Comparison of ENCODE assay signal across 9 cellular contexts in genomic region chr5:154653764-154654483, GRCh38.
DNase-seq lines count a peak whose midpoint lies in the region; ATAC-seq, FAIRE-seq and TF ChIP-seq lines count a peak whose summit lies in the region.
"Had no signal": no experiment of that assay in that cellular context is flagged by ENCODE, and none has a peak within 500 bp of the region (broad histone marks: within the 10 kb centered on the region; RNA-seq: fewer than 3 reads in every experiment).

No MANE protein-coding gene starts in this region.

- H3K27ac Mint-ChIP-seq in chondrocyte (ENCODE audit: unreplicated experiment) = no peak overlapping the region

- no peak for FAIRE-seq in HepG2 (lab: Jason Lieb, UNC)

- in situ Hi-C loops in HepG2 (cut with HindIII; ENCODE audit: extremely low pct_ligation_motif_present, low pct_unique_long_range_greater_than_20kb) = loop anchor here (10.0 kb wide), 1 partner anchor 101 kb away; the partner anchor contains the start of gene LARP1

- H3K9me2 ChIP-seq in Karpas-422 (replicated peaks; ENCODE audit: insufficient read depth, low read length) = no peaks in the 10 kb centered on the region

- TF ChIP-seq CTCF in chondrocyte (IDR thresholded peaks at IDR 0.05) = no peak
- TF ChIP-seq CTCF in HepG2 (CRISPR knock-in tag; IDR thresholded peaks at IDR 0.05) = no peak
- no peak for TF ChIP-seq CTCF in suprapubic skin (IDR thresholded peaks at IDR 0.05)

- no peak overlapping the region for H2AFZ ChIP-seq in HepG2 (ENCODE audit: low read length)
- H2AFZ ChIP-seq in Karpas-422 (ENCODE audit: low read length) = no peak overlapping the region

- no peaks in the 10 kb centered on the region for H3K36me3 ChIP-seq in HepG2 (replicated peaks in 1 of 2; ENCODE audit: control insufficient read depth in 1 of 2, insufficient read depth in 2 of 2, low read length in 2 of 2)
- H3K36me3 ChIP-seq in suprapubic skin = no peaks in the 10 kb centered on the region
- H3K36me3 ChIP-seq in Karpas-422 (ENCODE audit: insufficient read depth, low read length) = no peaks in the 10 kb centered on the region

- no peaks in the 10 kb centered on the region for H4K20me1 ChIP-seq in HepG2 (ENCODE audit: insufficient read depth, low read length)
- no peaks in the 10 kb centered on the region for H4K20me1 ChIP-seq in Karpas-422 (ENCODE audit: insufficient read depth, low read depth, low read length)

- H3K9me3 ChIP-seq in HepG2 (ENCODE audit: low read length) (no peaks in the 10 kb centered on the region), suprapubic skin (no peaks in the 10 kb centered on the region), Karpas-422 (ENCODE audit: low read length) (no peaks in the 10 kb centered on the region)

- CTCF ChIA-PET in HepG2 (lab: Yijun Ruan, JAX; ENCODE audit: low intra/inter-chr PET ratio, low total read pairs) = no interaction called here

- H3K4me3 Mint-ChIP-seq in chondrocyte (ENCODE audit: unreplicated experiment) = no peak overlapping the region

- H3K4me1 ChIP-seq in HepG2 (ENCODE audit: insufficient read depth, low read length) (peaks cover 36% of the 10 kb centered on the region), suprapubic skin (peaks cover 19% of the 10 kb centered on the region), Karpas-422 (ENCODE audit: low read length) (no peaks in the 10 kb centered on the region)

- ATAC-seq in HepG2 = peak; percentile 73

- no peaks in the 10 kb centered on the region for H3K27me3 Mint-ChIP-seq in chondrocyte (ENCODE audit: low read depth)

- no TSS peak for BruUV-seq in HepG2 (replicated peaks; lab: Mats Ljungman, UMichigan)

- no peaks in the 10 kb centered on the region for H3K27me3 ChIP-seq in HepG2 (ENCODE audit: control insufficient read depth in 1 of 2, insufficient read depth in 2 of 2, low read length in 2 of 2)
- no peaks in the 10 kb centered on the region for H3K27me3 ChIP-seq in suprapubic skin
- H3K27me3 ChIP-seq in Karpas-422 (ENCODE audit: low read length) = no peaks in the 10 kb centered on the region

- H3K27ac ChIP-seq in HepG2 (ENCODE audit: extremely low read length, insufficient read depth, low read length) = peak overlapping the region; percentile 56
- H3K27ac ChIP-seq in suprapubic skin = peak overlapping the region; percentile 7
- no peak overlapping the region for H3K27ac ChIP-seq in Karpas-422 (ENCODE audit: low read length)

- TF ChIP-seq EP300 in HepG2 (IDR thresholded peaks at IDR 0.05; ENCODE audit: low read depth in 2 of 2, low read length in 2 of 2) (no peak), HepG2 (CRISPR knock-in tag; IDR thresholded peaks at IDR 0.05; ENCODE audit: borderline replicate concordance) (no peak), suprapubic skin (IDR thresholded peaks at IDR 0.05) (no peak)

- H3K4me3 ChIP-seq in HepG2 (replicated peaks in 1 of 3; ENCODE audit: insufficient read depth in 1 of 3, low read depth in 2 of 3, low read length in 3 of 3) (peak overlapping the region in 1 of 3 experiments; percentile 55; a peak in 2 of 6 replicates), suprapubic skin (no peak overlapping the region), Karpas-422 (ENCODE audit: low read length) (no peak overlapping the region)

- intact Hi-C loops in HepG2 (cut with micrococcal nuclease; ENCODE audit: unreplicated experiment) = loop anchor here (5.0 to 10.0 kb wide), 3 partner anchors 61 to 203 kb away; partner anchors contain the start of genes CNOT8 and LARP1

- H3K36me3 Mint-ChIP-seq in chondrocyte (ENCODE audit: low read depth) = no peaks in the 10 kb centered on the region

- no peak for TF ChIP-seq RAD21 in HepG2 (CRISPR knock-in tag; IDR thresholded peaks at IDR 0.05)

- H3K4me1 Mint-ChIP-seq in chondrocyte (ENCODE audit: low read depth) = peaks cover 5% of the 10 kb centered on the region

- DNase-seq in OCI-M1 (lab: John Stamatoyannopoulos, UW) (peak; percentile 99), chondrocyte (ENCODE audit: low spot score) (peak; percentile 46), HepG2 (ENCODE audit: low spot score) (no peak), suprapubic skin (ENCODE audit: low spot score in 2 of 2) (no peak), NCI-H446 treated with DMSO at 0.1 percent for 48 hours (lab: John Stamatoyannopoulos, UW) (no peak), Karpas-422 (no peak), NCI-H1048 (lab: John Stamatoyannopoulos, UW) (no peak)
- DNase-seq: activated T-cell treated with anti-CD3 and anti-CD28 coated beads for 4 hours, GOT3 had no signal

- H3K79me2 ChIP-seq in HepG2 (ENCODE audit: insufficient read depth, low read length) (no peaks in the 10 kb centered on the region), Karpas-422 (ENCODE audit: low read length) (no peaks in the 10 kb centered on the region)

- TF ChIP-seq POLR2A in HepG2 (IDR thresholded peaks at IDR 0.05; ENCODE audit: insufficient read depth in 1 of 2, low read depth in 2 of 2, low read length in 2 of 2) (no peak), suprapubic skin (IDR thresholded peaks at IDR 0.05) (no peak)

- H3K4me2 ChIP-seq in HepG2 (ENCODE audit: low read depth, low read length) (peak overlapping the region; percentile 71), Karpas-422 (ENCODE audit: low read depth, low read length, poor library complexity, severe bottlenecking) (no peak overlapping the region)

- H3K9me3 Mint-ChIP-seq in chondrocyte (ENCODE audit: low read depth) = no peaks in the 10 kb centered on the region

- POLR2A ChIA-PET in HepG2 (lab: Yijun Ruan, JAX) = interaction anchor here (0.9 to 1.4 kb wide), 2 partner anchors 29 to 75 kb away, joined by 3 read pairs; no protein-coding TSS in a partner anchor

- H3K9ac ChIP-seq in HepG2 (ENCODE audit: insufficient read depth, low read depth, low read length) (peak overlapping the region; percentile 27), Karpas-422 (ENCODE audit: low read length) (no peak overlapping the region)

- WGBS in HepG2 (ENCODE audit: low lambda C conversion rate) = 50% methylated on average over 4 of the region's 4 CpGs
- 17% methylated on average over 3 of the region's 4 CpGs for WGBS in suprapubic skin

TF ChIP-seq in HepG2, 621 proteins besides CTCF, POLR2A, EP300 and RAD21 (continues in another document):
- TF ChIP-seq ZNF816 (CRISPR knock-in tag; IDR thresholded peaks at IDR 0.05; ENCODE audit: borderline replicate concordance) = no peak
- peak; percentile 5; the same call in 1 of the 2 replicates for TF ChIP-seq ZFP91 (CRISPR knock-in tag; IDR thresholded peaks at IDR 0.05; ENCODE audit: borderline replicate concordance)
- TF ChIP-seq CHD4 (IDR thresholded peaks at IDR 0.05; ENCODE audit: borderline replicate concordance, low read length) = peak; percentile 17; the same call in 1 of the 2 replicates
- peak; percentile 3; the same call in 1 of the 2 replicates for TF ChIP-seq ZNF614 (CRISPR knock-in tag; IDR thresholded peaks at IDR 0.05; ENCODE audit: borderline replicate concordance)
- TF ChIP-seq GTF3A (CRISPR knock-in tag; conservative IDR thresholded peaks at IDR 0.05) = no peak
- no peak for TF ChIP-seq ZNF431 (CRISPR knock-in tag; IDR thresholded peaks at IDR 0.05; ENCODE audit: borderline replicate concordance, low read depth)
- TF ChIP-seq ZNF704 (CRISPR knock-in tag; IDR thresholded peaks at IDR 0.05; ENCODE audit: borderline replicate concordance) = no peak
- no peak for TF ChIP-seq EEA1 (CRISPR knock-in tag; IDR thresholded peaks at IDR 0.05; ENCODE audit: borderline replicate concordance)
- 0 out of 2 replicates have a peak, but pooled peaks have one; percentile 6 for TF ChIP-seq ZNF451 (CRISPR knock-in tag; IDR thresholded peaks at IDR 0.05)
- 0 out of 2 replicates have a peak, but pooled peaks have one; percentile 20 for TF ChIP-seq ZNF501 (CRISPR knock-in tag; IDR thresholded peaks at IDR 0.05)
- no peak for TF ChIP-seq CERS6 (CRISPR knock-in tag; IDR thresholded peaks at IDR 0.05)
- peak; percentile 14; the same call in 1 of the 2 replicates for TF ChIP-seq ZNF878 (CRISPR knock-in tag; IDR thresholded peaks at IDR 0.05)
- no peak for TF ChIP-seq MTERF4 (CRISPR knock-in tag; IDR thresholded peaks at IDR 0.05)

Comparison
In these comparisons a context has a peak if more than half of its experiments do, and no peak if none do; other contexts are left out.
1. DNase-seq: peak in OCI-M1 (single experiment) and chondrocyte (single experiment); none in HepG2 (single experiment), suprapubic skin (0 of 2), NCI-H446 treated with DMSO at 0.1 percent for 48 hours (single experiment), Karpas-422 (single experiment) and NCI-H1048 (single experiment).